ENCODE assay signal across 10 cellular contexts in the genomic region with DNA sequence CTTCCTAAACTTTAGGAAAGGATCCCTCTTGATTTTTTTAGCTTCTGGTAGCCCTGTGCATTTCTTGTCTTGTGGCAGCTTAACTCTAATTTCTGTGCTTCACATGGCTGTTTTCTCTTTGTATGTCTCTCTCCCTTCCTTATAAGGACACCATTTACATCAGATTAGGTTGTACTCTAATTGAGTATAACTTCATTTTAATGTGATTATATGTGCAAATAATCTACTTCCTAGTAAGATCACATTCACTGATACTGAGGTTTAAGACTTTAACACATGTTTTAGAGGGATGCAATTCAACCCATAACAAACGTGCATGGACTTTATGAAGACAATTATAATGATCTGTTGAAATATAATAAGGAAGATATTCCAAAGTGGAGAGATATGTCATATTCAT. TPM values are rescaled to one million over a fixed set of nuclear protein-coding genes. Genes with fewer than 3 reads are reported as not detected.
A peak's percentile ranks its signal among the peaks of the same experiment; 100 is the strongest.
DNase-seq lines count a peak whose midpoint lies in the region; ATAC-seq, FAIRE-seq and TF ChIP-seq lines count a peak whose summit lies in the region.
"Had no signal": no experiment of that assay in that cellular context is flagged by ENCODE, and none has a peak within 500 bp of the region (broad histone marks: within the 10 kb centered on the region; RNA-seq: fewer than 3 reads in every experiment).

No MANE protein-coding gene starts in this region.

- H3K36me3 Mint-ChIP-seq in glutamatergic neuron (ENCODE audit: unreplicated experiment) = no peaks in the 10 kb centered on the region
- H3K36me3 Mint-ChIP-seq: CD4-positive, alpha-beta memory T cell had no signal

- H3K27ac ChIP-seq in A673 (ENCODE audit: low read depth, low read length, poor library complexity, severe bottlenecking) = peak overlapping the region; percentile 82
- no peak overlapping the region for H3K27ac ChIP-seq in HepG2 (ENCODE audit: extremely low read length, insufficient read depth, low read length)
- H3K27ac ChIP-seq: C4-2B had no signal

- no peaks in the 10 kb centered on the region for H3K79me2 ChIP-seq in HepG2 (ENCODE audit: insufficient read depth, low read length)

- H3K27ac Mint-ChIP-seq in glutamatergic neuron (ENCODE audit: unreplicated experiment) = peak overlapping the region; percentile 40
- H3K27ac Mint-ChIP-seq: CD4-positive, alpha-beta memory T cell had no signal

- no peak overlapping the region for H3K4me2 ChIP-seq in HepG2 (ENCODE audit: low read depth, low read length)

- no peaks in the 10 kb centered on the region for H4K20me1 ChIP-seq in HepG2 (ENCODE audit: insufficient read depth, low read length)

- H3K9me3 Mint-ChIP-seq in glutamatergic neuron (ENCODE audit: unreplicated experiment) = no peaks in the 10 kb centered on the region

- in situ Hi-C loops in HepG2 (cut with HindIII; ENCODE audit: extremely low pct_ligation_motif_present, low pct_unique_long_range_greater_than_20kb) = no loop called here

- BruUV-seq in A673 (replicated peaks; lab: Mats Ljungman, UMichigan) (no TSS peak), HepG2 (replicated peaks; lab: Mats Ljungman, UMichigan) (no TSS peak)

- DNase-seq in A673 (ENCODE audit: low spot score) = peak; percentile 70
- DNase-seq in H54 (ENCODE audit: insufficient read length, low spot score) = no peak
- DNase-seq in NCI-H82 (lab: John Stamatoyannopoulos, UW) = peak; percentile 81
- no peak for DNase-seq in glutamatergic neuron
- DNase-seq in HepG2 (ENCODE audit: low spot score) = no peak
- no peak for DNase-seq in omental fat pad (ENCODE audit: low spot score)
- DNase-seq: BE2C; CD4-positive, alpha-beta memory T cell had no signal

- no peaks in the 10 kb centered on the region for H3K9me3 ChIP-seq in A673 (ENCODE audit: low read depth, low read length, poor library complexity, severe bottlenecking)
- no peaks in the 10 kb centered on the region for H3K9me3 ChIP-seq in HepG2 (ENCODE audit: low read length)
- H3K9me3 ChIP-seq: BE2C had no signal

- H3K4me3 ChIP-seq in A673 (ENCODE audit: low read depth, low read length, poor library complexity, severe bottlenecking) (peak overlapping the region; percentile 27), HepG2 (replicated peaks in 1 of 3; ENCODE audit: insufficient read depth in 1 of 3, low read depth in 2 of 3, low read length in 3 of 3) (no peak overlapping the region)

- H3K36me3 ChIP-seq in A673 (ENCODE audit: insufficient read depth, low read length, poor library complexity, severe bottlenecking) (no peaks in the 10 kb centered on the region), HepG2 (replicated peaks in 1 of 2; ENCODE audit: control insufficient read depth in 1 of 2, insufficient read depth in 2 of 2, low read length in 2 of 2) (no peaks in the 10 kb centered on the region)
- H3K36me3 ChIP-seq: BE2C had no signal

- H3K4me1 ChIP-seq in A673 (ENCODE audit: insufficient read depth, low read length, poor library complexity, severe bottlenecking) (peaks cover 19% of the 10 kb centered on the region), HepG2 (ENCODE audit: insufficient read depth, low read length) (no peaks in the 10 kb centered on the region)

- intact Hi-C loops in A673 (cut with micrococcal nuclease; ENCODE audit: unreplicated experiment) (loop anchor here (2.0 kb wide), 1 partner anchor 55 kb away; no protein-coding TSS in a partner anchor), HepG2 (cut with micrococcal nuclease; ENCODE audit: unreplicated experiment) (no loop called here)

- TF ChIP-seq POLR2A in H54 (IDR thresholded peaks at IDR 0.05; ENCODE audit: low read depth, low read length) = no peak
- no peak for TF ChIP-seq POLR2A in HepG2 (IDR thresholded peaks at IDR 0.05; ENCODE audit: insufficient read depth in 1 of 2, low read depth in 2 of 2, low read length in 2 of 2)

- peaks cover 7% of the 10 kb centered on the region for H3K4me1 Mint-ChIP-seq in glutamatergic neuron (ENCODE audit: low read depth, unreplicated experiment)
- H3K4me1 Mint-ChIP-seq: CD4-positive, alpha-beta memory T cell had no signal

- WGBS in HepG2 (ENCODE audit: low lambda C conversion rate) = 4% methylated on average over 1 of the region's 1 CpG

- TF ChIP-seq EP300 in HepG2 (IDR thresholded peaks at IDR 0.05; ENCODE audit: low read depth in 2 of 2, low read length in 2 of 2) (no peak), HepG2 (CRISPR knock-in tag; IDR thresholded peaks at IDR 0.05; ENCODE audit: borderline replicate concordance) (no peak)

- no peak overlapping the region for H3K9ac ChIP-seq in HepG2 (ENCODE audit: insufficient read depth, low read depth, low read length)

- no peak overlapping the region for H3K4me3 Mint-ChIP-seq in glutamatergic neuron (ENCODE audit: unreplicated experiment)
- H3K4me3 Mint-ChIP-seq: CD4-positive, alpha-beta memory T cell had no signal

- no peak overlapping the region for H2AFZ ChIP-seq in HepG2 (ENCODE audit: low read length)

- TF ChIP-seq RAD21 in HepG2 (CRISPR knock-in tag; IDR thresholded peaks at IDR 0.05) = no peak

- no peaks in the 10 kb centered on the region for H3K27me3 ChIP-seq in A673 (replicated peaks; ENCODE audit: insufficient read depth, low read depth, low read length, poor library complexity)
- no peaks in the 10 kb centered on the region; a peak in 1 of 5 replicates for H3K27me3 ChIP-seq in HepG2 (ENCODE audit: control insufficient read depth in 1 of 2, insufficient read depth in 2 of 2, low read length in 2 of 2)
- H3K27me3 ChIP-seq: BE2C had no signal

- TF ChIP-seq CTCF in A673 (conservative IDR thresholded peaks at IDR 0.05; ENCODE audit: low read depth, low read length) (no peak), glutamatergic neuron (IDR thresholded peaks at IDR 0.05; ENCODE audit: partially characterized antibody, unreplicated experiment) (no peak), HepG2 (CRISPR knock-in tag; IDR thresholded peaks at IDR 0.05) (no peak), omental fat pad (IDR thresholded peaks at IDR 0.05) (no peak)

- H3K27me3 Mint-ChIP-seq in glutamatergic neuron (ENCODE audit: unreplicated experiment) = no peaks in the 10 kb centered on the region

- no peak for ATAC-seq in HG03432 (IDR thresholded peaks at IDR 0.05; ENCODE audit: unreplicated experiment)
- no peak for ATAC-seq in HepG2
- no peak for ATAC-seq in omental fat pad (ENCODE audit: low FRiP score)

- CTCF ChIA-PET in A673 (lab: Charles Lee) = no interaction called here
- CTCF ChIA-PET in HepG2 (lab: Yijun Ruan, JAX; ENCODE audit: low intra/inter-chr PET ratio, low total read pairs) = no interaction called here

- FAIRE-seq in H54 (lab: Jason Lieb, UNC) = peak; percentile 57
- no peak for FAIRE-seq in HepG2 (lab: Jason Lieb, UNC)

- POLR2A ChIA-PET in A673 (lab: Charles Lee; ENCODE audit: low non-redundant PET) = no interaction called here
- POLR2A ChIA-PET in HepG2 (lab: Yijun Ruan, JAX) = no interaction called here

TF ChIP-seq in HepG2, 621 proteins besides CTCF, POLR2A, EP300 and RAD21 (continues in another document):
- no peak for TF ChIP-seq ZFP36 (IDR thresholded peaks at IDR 0.05; ENCODE audit: borderline replicate concordance, low read depth, low read length, partially characterized antibody)
- TF ChIP-seq JUND (CRISPR knock-in tag; IDR thresholded peaks at IDR 0.05) = no peak
- TF ChIP-seq, protein P1, sequence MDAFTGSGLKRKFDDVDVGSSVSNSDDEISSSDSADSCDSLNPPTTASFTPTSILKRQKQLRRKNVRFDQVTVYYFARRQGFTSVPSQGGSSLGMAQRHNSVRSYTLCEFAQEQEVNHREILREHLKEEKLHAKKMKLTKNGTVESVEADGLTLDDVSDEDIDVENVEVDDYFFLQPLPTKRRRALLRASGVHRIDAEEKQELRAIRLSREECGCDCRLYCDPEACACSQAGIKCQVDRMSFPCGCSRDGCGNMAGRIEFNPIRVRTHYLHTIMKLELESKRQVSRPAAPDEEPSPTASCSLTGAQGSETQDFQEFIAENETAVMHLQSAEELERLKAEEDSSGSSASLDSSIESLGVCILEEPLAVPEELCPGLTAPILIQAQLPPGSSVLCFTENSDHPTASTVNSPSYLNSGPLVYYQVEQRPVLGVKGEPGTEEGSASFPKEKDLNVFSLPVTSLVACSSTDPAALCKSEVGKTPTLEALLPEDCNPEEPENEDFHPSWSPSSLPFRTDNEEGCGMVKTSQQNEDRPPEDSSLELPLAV (CRISPR knock-in tag; conservative IDR thresholded peaks at IDR 0.05; ENCODE audit: low read depth) = no peak
- no peak for TF ChIP-seq AHR (CRISPR knock-in tag; IDR thresholded peaks at IDR 0.05)
- no peak for TF ChIP-seq ZNF709 (CRISPR knock-in tag; IDR thresholded peaks at IDR 0.05)
- TF ChIP-seq BRD4 (CRISPR knock-in tag; IDR thresholded peaks at IDR 0.05) = no peak
- TF ChIP-seq TEAD2 (CRISPR knock-in tag; IDR thresholded peaks at IDR 0.05) = no peak
- TF ChIP-seq ZFP41 (CRISPR knock-in tag; IDR thresholded peaks at IDR 0.05; ENCODE audit: borderline replicate concordance) = no peak

RNA-seq across cellular contexts. Expression of a gene that starts 46.7 kb away (rescaled TPM):
- total RNA-seq in A673 (2021) (23.8 and 24.2 TPM in 2 replicates), glutamatergic neuron (ENCODE audit: unreplicated experiment) (31.6 TPM), HepG2 (2016; rRNA removed; fragmentation: Illumina TruSeq; extraction: Trizol) (not detected in 2 replicates), omental fat pad (10 to 100 TPM in 2 of 4 donors, 1 to 10 TPM in 2; 3.2 to 44.1 (median 20.4) TPM)
- not detected in 2 replicates for total RNA-seq in HepG2 (2016; cell fraction: cytosol; rRNA removed; fragmentation: Illumina TruSeq; extraction: Trizol; ENCODE audit: low read depth)
- not detected in 2 replicates for total RNA-seq in HepG2 (2016; cell fraction: insoluble cytoplasmic fraction; rRNA removed; fragmentation: Illumina TruSeq; extraction: Trizol)
- not detected in 2 replicates for total RNA-seq in HepG2 (2016; cell fraction: membrane; rRNA removed; fragmentation: Illumina TruSeq; extraction: Trizol)
- total RNA-seq in HepG2 (2016; cell fraction: nucleus; rRNA removed; fragmentation: Illumina TruSeq; extraction: Trizol) = not detected in 2 replicates
- not detected in 2 replicates for polyA plus RNA-seq in HepG2 (2011; rRNA removed)
- not detected in 2 replicates for polyA plus RNA-seq in HepG2 (2011; cell fraction: cytosol; rRNA removed)
- not detected in 2 replicates for polyA plus RNA-seq in HepG2 (2011; cell fraction: nucleus; rRNA removed)
- not detected in 2 replicates for polyA plus RNA-seq in HepG2 (2012)
- not detected in 2 replicates for polyA plus RNA-seq in HepG2 (2016; cell fraction: cytosol; fragmentation: Illumina TruSeq; extraction: Trizol; ENCODE audit: low read depth)
- polyA plus RNA-seq in HepG2 (2016; cell fraction: insoluble cytoplasmic fraction; fragmentation: Illumina TruSeq; extraction: Trizol; ENCODE audit: low read depth) = not detected in 2 replicates
- not detected in 2 replicates for polyA plus RNA-seq in HepG2 (2016; cell fraction: membrane; fragmentation: Illumina TruSeq; extraction: Trizol; ENCODE audit: low read depth)
- not detected in 2 replicates for polyA plus RNA-seq in HepG2 (2016; cell fraction: nucleus; fragmentation: Illumina TruSeq; extraction: Trizol; ENCODE audit: insufficient read depth, low read depth)
- not detected in 2 replicates for polyA minus RNA-seq in HepG2 (2011; rRNA and poly(A)+ RNA removed; ENCODE audit: low replicate concordance)
- not detected in 2 replicates for polyA minus RNA-seq in HepG2 (2011; cell fraction: cytosol; rRNA and poly(A)+ RNA removed)
- polyA minus RNA-seq in HepG2 (2011; cell fraction: nucleus; rRNA and poly(A)+ RNA removed) = not detected in 2 replicates
- total RNA-seq: CD4-positive, alpha-beta memory T cell had no signal
- polyA plus RNA-seq: CD4-positive, alpha-beta memory T cell had no signal

Comparison
In these comparisons a context has a peak if more than half of its experiments do, and no peak if none do; other contexts are left out.
1. DNase-seq: peak in A673 (single experiment) and NCI-H82 (single experiment); none in H54 (single experiment), glutamatergic neuron (single experiment), HepG2 (single experiment) and omental fat pad (single experiment).
2. RNA of a gene that starts 46.7 kb away (total RNA-seq): 3.2 to 44.1 TPM in omental fat pad, 31.6 TPM in glutamatergic neuron (single experiment) and 23.8 to 24.2 TPM in A673; not detected in HepG2; every median in the first group is over 4 times any median in the second.